Comparison of ENCODE assay signal across 26 cellular contexts in genomic region chr3:189119947-189120346, GRCh38. TPM values are rescaled to one million over a fixed set of nuclear protein-coding genes. Genes with fewer than 3 reads are reported as not detected.
DNase-seq lines count a peak whose midpoint lies in the region; ATAC-seq and TF ChIP-seq lines count a peak whose summit lies in the region.
"Had no signal": no experiment of that assay in that cellular context is flagged by ENCODE, and none has a peak within 500 bp of the region (broad histone marks: within the 10 kb centered on the region; RNA-seq: fewer than 3 reads in every experiment).

No MANE protein-coding gene starts in this region.

- no peak overlapping the region for H2AFZ ChIP-seq in PC-9

- H3K9me3 ChIP-seq in tibial artery: no peaks in the 10 kb centered on the region
- peaks cover 11% of the 10 kb centered on the region; the same call in 1 of the 2 replicates for H3K9me3 ChIP-seq in PC-9 (ENCODE audit: insufficient read depth, low read depth)
- H3K9me3 ChIP-seq: SJSA1 had no signal

- no peak overlapping the region for H3K4me3 ChIP-seq in tibial artery
- H3K4me3 ChIP-seq in PC-9: no peak overlapping the region
- H3K4me3 ChIP-seq: SJSA1 had no signal

- H3K79me2 ChIP-seq in PC-9 (ENCODE audit: low read depth): no peaks in the 10 kb centered on the region

- TF ChIP-seq CTCF in tibial artery (IDR thresholded peaks at IDR 0.05): no peak
- no peak for TF ChIP-seq CTCF in PC-9 (conservative IDR thresholded peaks at IDR 0.05)

- DNase-seq in AG20443 (ENCODE audit: low spot score) (peak; percentile 51), astrocyte of the hippocampus (ENCODE audit: low read depth, low spot score) (peak; percentile 6), myocyte (ENCODE audit: low read depth) (peak; percentile 41), tibial artery (no peak), DMS114 treated with DMSO at 0.1 percent for 48 hours (lab: John Stamatoyannopoulos, UW; ENCODE audit: unreplicated experiment) (no peak), PC-9 (no peak)
- DNase-seq in activated effector memory CD4-positive, alpha-beta T cell treated with Interleukin-2 at 50 U/mL for 16 hours: no peak
- DNase-seq: BE2C; Calu3; DMS153; DND-41; KBM-7; MV-4-11; NCI-H1105 treated with DMSO at 0.1 percent for 48 hours; NCI-H146; NCI-H1930; NCI-H2107; NCI-H446; NCI-H524 treated with DMSO at 0.1 percent for 48 hours; NCI-H82; NK-92 treated with Interleukin-12 subunit alpha and Interleukin-12 subunit beta, amount 100 ng/mL, for 24 hours; Right ventricle myocardium superior; RPMI8226 had no signal

- no TSS peak for BruUV-seq in PC-9 (replicated peaks; lab: Mats Ljungman, UMichigan)

- H3K36me3 ChIP-seq in tibial artery (no peaks in the 10 kb centered on the region), PC-9 (ENCODE audit: low read depth) (no peaks in the 10 kb centered on the region)
- H3K36me3 ChIP-seq: BE2C, SJSA1 had no signal

- CTCF ChIA-PET in PC-9 (lab: Charles Lee): interaction anchor here (0.6 kb wide), 1 partner anchor 75 kb away, joined by 3 read pairs; no protein-coding TSS in a partner anchor

- 0 out of 2 replicates have a peak, but pooled peaks cover 4% of the 10 kb centered on the region for H3K9me2 ChIP-seq in PC-9 (ENCODE audit: insufficient read depth)

- no peaks in the 10 kb centered on the region for H3F3A ChIP-seq in PC-9 (ENCODE audit: insufficient read depth, low read depth)

- H3K27ac ChIP-seq in tibial artery (peak overlapping the region; percentile 72 to 74), PC-9 (no peak overlapping the region)
- H3K27ac ChIP-seq: 22Rv1, SJSA1 had no signal

- no peak for ATAC-seq in HG02852 (IDR thresholded peaks at IDR 0.05; ENCODE audit: unreplicated experiment)

- H3K27me3 ChIP-seq in tibial artery: no peaks in the 10 kb centered on the region
- no peaks in the 10 kb centered on the region for H3K27me3 ChIP-seq in PC-9 (ENCODE audit: insufficient read depth, low read depth)
- H3K27me3 ChIP-seq: BE2C, SJSA1 had no signal

- no peaks in the 10 kb centered on the region for H4K20me1 ChIP-seq in PC-9 (ENCODE audit: insufficient read depth)

- H3K4me1 ChIP-seq in tibial artery (peaks cover 0 to 54% (median 21%) of the 10 kb centered on the region in 4 donors), PC-9 (replicated peaks; ENCODE audit: insufficient read depth) (no peaks in the 10 kb centered on the region)
- H3K4me1 ChIP-seq: SJSA1 had no signal

- H3K4me2 ChIP-seq in PC-9: no peak overlapping the region

- intact Hi-C loops in tibial artery (cut with DNase I; ENCODE audit: low total_unique reads) (no loop called here), PC-9 (cut with micrococcal nuclease; ENCODE audit: unreplicated experiment) (no loop called here)

- POLR2A ChIA-PET in PC-9 (lab: Charles Lee; ENCODE audit: unreplicated experiment): no interaction called here

RNA-seq across cellular contexts. Expression of gene TPRG1, which starts 51.8 kb away (rescaled TPM):
- total RNA-seq in myocyte (1.4 and 3.1 TPM in 2 replicates), PC-9 (2021) (1.7 and 1.9 TPM in 2 replicates)
- 5.5 TPM for polyA plus RNA-seq in myocyte (2012)

Comparison
In these comparisons a context has a peak if more than half of its experiments do, and no peak if none do; other contexts are left out.
1. DNase-seq: peak in AG20443 (single experiment), astrocyte of the hippocampus (single experiment) and myocyte (single experiment); none in tibial artery (0 of 2), DMS114 treated with DMSO at 0.1 percent for 48 hours (single experiment), activated effector memory CD4-positive, alpha-beta T cell treated with Interleukin-2 at 50 U/mL for 16 hours (single experiment) and PC-9 (0 of 2).